ENCODE assay signal across 16 cellular contexts in genomic region chrX:24156177-24156576, GRCh38. TPM values are rescaled to one million over a fixed set of nuclear protein-coding genes. Genes with fewer than 3 reads are reported as not detected.
DNase-seq lines count a peak whose midpoint lies in the region; ATAC-seq and TF ChIP-seq lines count a peak whose summit lies in the region.
"Had no signal": no experiment of that assay in that cellular context is flagged by ENCODE, and none has a peak within 500 bp of the region (broad histone marks: within the 10 kb centered on the region; RNA-seq: fewer than 3 reads in every experiment).

No MANE protein-coding gene starts in this region.

- DNase-seq in activated CD4-positive, alpha-beta T cell treated with anti-CD3 and anti-CD28 coated beads, Interleukin-2, amount 10 ng/mL, durations not matched to agents 24 days and 14 days, result no peak
- no peak for DNase-seq in activated CD4-positive, alpha-beta T cell treated with anti-CD3 and anti-CD28 coated beads, Interleukin-2, amount 50 U/mL, for 1 hour
- no peak for DNase-seq in GM12865 (ENCODE audit: low read depth)
- DNase-seq in activated naive CD8-positive, alpha-beta T cell treated with anti-CD3 and anti-CD28 coated beads for 36 hours, result no peak
- no peak for DNase-seq in T-helper 2 cell treated with Interferon-gamma antibody and Interleukin-4, amounts not matched to agents 5 μg/mL and 100 μg/mL, for 36 hours (ENCODE audit: low spot score)
- no peak for DNase-seq in transverse colon
- DNase-seq: aorta; colonic mucosa; DMS79 treated with DMSO at 0.1 percent for 48 hours; hippocampal formation; kidney; NCI-H2227 treated with DMSO at 0.1 percent for 48 hours; stimulated activated CD8-positive, alpha-beta memory T cell treated with anti-CD3 and anti-CD28 coated beads, Interleukin-4, amount 100 ng/mL, for 48 hours; thyroid gland had no signal

- no peak for TF ChIP-seq EP300 in transverse colon (IDR thresholded peaks at IDR 0.05; ENCODE audit: low read depth)

- in situ Hi-C loops in transverse colon (cut with MboI; ENCODE audit: low pct_ligation_motif_present in 1 of 4, low pct_unique_long_range_greater_than_20kb in 1 of 4, low sequenced_read_pairs in 3 of 4), result no loop called here

- no peaks in the 10 kb centered on the region for H3K9me3 Mint-ChIP-seq in activated CD4-positive, alpha-beta T cell treated with anti-CD3 and anti-CD28 coated beads, Interleukin-2, amount 10 ng/mL, durations not matched to agents 24 days and 14 days
- no peaks in the 10 kb centered on the region for H3K9me3 Mint-ChIP-seq in activated naive CD8-positive, alpha-beta T cell treated with anti-CD3 and anti-CD28 coated beads for 36 hours
- H3K9me3 Mint-ChIP-seq in nephron, result no peaks in the 10 kb centered on the region
- H3K9me3 Mint-ChIP-seq in T-helper 2 cell treated with Interferon-gamma antibody and Interleukin-4, amounts not matched to agents 5 μg/mL and 100 μg/mL, for 36 hours, result no peaks in the 10 kb centered on the region

- peaks cover 28% of the 10 kb centered on the region for H3K4me1 Mint-ChIP-seq in activated CD4-positive, alpha-beta T cell treated with anti-CD3 and anti-CD28 coated beads, Interleukin-2, amount 10 ng/mL, durations not matched to agents 24 days and 14 days
- peaks cover 51% of the 10 kb centered on the region for H3K4me1 Mint-ChIP-seq in activated naive CD8-positive, alpha-beta T cell treated with anti-CD3 and anti-CD28 coated beads for 36 hours
- peaks cover 68% of the 10 kb centered on the region for H3K4me1 Mint-ChIP-seq in nephron
- peaks cover 31% of the 10 kb centered on the region for H3K4me1 Mint-ChIP-seq in T-helper 2 cell treated with Interferon-gamma antibody and Interleukin-4, amounts not matched to agents 5 μg/mL and 100 μg/mL, for 36 hours (ENCODE audit: low read depth)

- peaks cover 18 to 47% (median 40%) of the 10 kb centered on the region in 4 donors for H3K4me1 ChIP-seq in transverse colon
- H3K4me1 ChIP-seq: colonic mucosa had no signal

- intact Hi-C loops in activated CD4-positive, alpha-beta T cell treated with anti-CD3 and anti-CD28 coated beads, Interleukin-2, amount 10 ng/mL, durations not matched to agents 24 days and 14 days (cut with micrococcal nuclease), result loop anchor here (10.0 kb wide), 1 partner anchor 319 kb away; no protein-coding TSS in a partner anchor
- intact Hi-C loops in transverse colon (cut with DNase I; ENCODE audit: low total_unique reads), result loop anchor here (10.0 kb wide), 1 partner anchor 101 kb away; the partner anchor contains the start of gene EIF2S3

- H3K27ac Mint-ChIP-seq in activated CD4-positive, alpha-beta T cell treated with anti-CD3 and anti-CD28 coated beads, Interleukin-2, amount 10 ng/mL, durations not matched to agents 24 days and 14 days, result peak overlapping the region; percentile 55
- peak overlapping the region; percentile 50 for H3K27ac Mint-ChIP-seq in activated naive CD8-positive, alpha-beta T cell treated with anti-CD3 and anti-CD28 coated beads for 36 hours
- H3K27ac Mint-ChIP-seq in nephron, result peak overlapping the region; percentile 43 to 62 (median 50)
- no peak overlapping the region for H3K27ac Mint-ChIP-seq in T-helper 2 cell treated with Interferon-gamma antibody and Interleukin-4, amounts not matched to agents 5 μg/mL and 100 μg/mL, for 36 hours

- no peaks in the 10 kb centered on the region for H3K36me3 ChIP-seq in transverse colon
- H3K36me3 ChIP-seq: thyroid gland had no signal

- TF ChIP-seq CTCF in GM12865 (IDR thresholded peaks at IDR 0.05; ENCODE audit: insufficient read depth, low read depth, low read length, missing control alignments), result no peak
- no peak for TF ChIP-seq CTCF in nephron (IDR thresholded peaks at IDR 0.05; ENCODE audit: unreplicated experiment in 3 of 3)
- no peak for TF ChIP-seq CTCF in transverse colon (IDR thresholded peaks at IDR 0.05)

- TF ChIP-seq POLR2A in transverse colon (IDR thresholded peaks at IDR 0.05), result no peak

- WGBS in transverse colon (ENCODE audit: low coverage in 1 of 2), 2 donors, result 72 to 82% methylated on average over 4 of the region's 4 CpGs

- ATAC-seq in GM18868 (IDR thresholded peaks at IDR 0.05; ENCODE audit: unreplicated experiment), result no peak

- H3K27ac ChIP-seq in transverse colon, result no peak overlapping the region
- H3K27ac ChIP-seq: colonic mucosa, thyroid gland had no signal

- H3K27me3 Mint-ChIP-seq in activated CD4-positive, alpha-beta T cell treated with anti-CD3 and anti-CD28 coated beads, Interleukin-2, amount 10 ng/mL, durations not matched to agents 24 days and 14 days, result no peaks in the 10 kb centered on the region
- no peaks in the 10 kb centered on the region for H3K27me3 Mint-ChIP-seq in activated naive CD8-positive, alpha-beta T cell treated with anti-CD3 and anti-CD28 coated beads for 36 hours
- H3K27me3 Mint-ChIP-seq in nephron (ENCODE audit: low read depth), result no peaks in the 10 kb centered on the region
- H3K27me3 Mint-ChIP-seq in T-helper 2 cell treated with Interferon-gamma antibody and Interleukin-4, amounts not matched to agents 5 μg/mL and 100 μg/mL, for 36 hours (ENCODE audit: low read depth), result no peaks in the 10 kb centered on the region

- H3K36me3 Mint-ChIP-seq in activated CD4-positive, alpha-beta T cell treated with anti-CD3 and anti-CD28 coated beads, Interleukin-2, amount 10 ng/mL, durations not matched to agents 24 days and 14 days (ENCODE audit: low read depth), result peaks cover 30% of the 10 kb centered on the region
- H3K36me3 Mint-ChIP-seq in activated naive CD8-positive, alpha-beta T cell treated with anti-CD3 and anti-CD28 coated beads for 36 hours, result peaks cover 26% of the 10 kb centered on the region
- peaks cover 44% of the 10 kb centered on the region for H3K36me3 Mint-ChIP-seq in nephron (ENCODE audit: low read depth)
- peaks cover 29% of the 10 kb centered on the region for H3K36me3 Mint-ChIP-seq in T-helper 2 cell treated with Interferon-gamma antibody and Interleukin-4, amounts not matched to agents 5 μg/mL and 100 μg/mL, for 36 hours (ENCODE audit: low read depth)

- no peaks in the 10 kb centered on the region for H3K9me3 ChIP-seq in transverse colon
- H3K9me3 ChIP-seq: colonic mucosa, thyroid gland had no signal

- H3K4me3 ChIP-seq in GM12865 (ENCODE audit: low read depth, low read length) (peak overlapping the region; percentile 31), transverse colon (no peak overlapping the region)
- H3K4me3 ChIP-seq: colonic mucosa, thyroid gland had no signal

- H3K27me3 ChIP-seq in transverse colon, result no peaks in the 10 kb centered on the region
- H3K27me3 ChIP-seq: colonic mucosa, thyroid gland had no signal

- no peak overlapping the region for H3K4me3 Mint-ChIP-seq in activated CD4-positive, alpha-beta T cell treated with anti-CD3 and anti-CD28 coated beads, Interleukin-2, amount 10 ng/mL, durations not matched to agents 24 days and 14 days
- H3K4me3 Mint-ChIP-seq in activated naive CD8-positive, alpha-beta T cell treated with anti-CD3 and anti-CD28 coated beads for 36 hours, result peak overlapping the region; percentile 15
- peak overlapping the region in 1 of 3 experiments; percentile 5 for H3K4me3 Mint-ChIP-seq in nephron
- H3K4me3 Mint-ChIP-seq in T-helper 2 cell treated with Interferon-gamma antibody and Interleukin-4, amounts not matched to agents 5 μg/mL and 100 μg/mL, for 36 hours, result no peak overlapping the region

RNA-seq across cellular contexts. Expression of gene ZFX, which starts 6.6 kb away (rescaled TPM):
- total RNA-seq in activated CD4-positive, alpha-beta T cell treated with anti-CD3 and anti-CD28 coated beads, Interleukin-2, amount 10 ng/mL, durations not matched to agents 24 days and 14 days, result 38.8 and 49.9 TPM in 2 replicates
- 10 to 100 TPM; 35.0 to 37.2 TPM for total RNA-seq in activated naive CD8-positive, alpha-beta T cell treated with anti-CD3 and anti-CD28 coated beads for 36 hours
- total RNA-seq in transverse colon, result 10 to 100 TPM; 33.7 to 50.5 (median 47.4) TPM
